In genomic region chr7:150276132-150276695, GRCh38 we compare ENCODE assay signal across 8 cellular contexts. TPM values are rescaled to one million over a fixed set of nuclear protein-coding genes. Genes with fewer than 3 reads are reported as not detected.
DNase-seq lines count a peak whose midpoint lies in the region; ATAC-seq and TF ChIP-seq lines count a peak whose summit lies in the region.
"Not testable (repeated sequence)": the region's sequence is repeated elsewhere in the genome, so short reads cannot be mapped to it uniquely, and the experiment has no call there.

No MANE protein-coding gene starts in this region.

- POLR2A ChIA-PET in CD4-positive, alpha-beta T cell (lab: Charles Lee): not testable (repeated sequence)

- intact Hi-C loops in CD4-positive, alpha-beta T cell (cut with DNase I, micrococcal nuclease): loop anchor here (5.0 to 10.0 kb wide), 2 partner anchors 391 to 394 kb away; no protein-coding TSS in a partner anchor
- intact Hi-C loops in right lobe of liver (cut with DNase I): not testable (repeated sequence)

- H3K9me3 ChIP-seq in CD4-positive, alpha-beta T cell (ENCODE audit: control insufficient read depth, low read length); right lobe of liver: not testable (repeated sequence)

- TF ChIP-seq CTCF in CD4-positive, alpha-beta T cell (IDR thresholded peaks at IDR 0.05): peak; percentile 83
- peak; percentile 60 for TF ChIP-seq CTCF in LNCaP clone FGC (IDR thresholded peaks at IDR 0.05; ENCODE audit: control insufficient read depth, extremely low read depth, insufficient read depth)
- peak; percentile 63 to 71 (median 65) for TF ChIP-seq CTCF in right lobe of liver (IDR thresholded peaks at IDR 0.05)

- not testable (repeated sequence) for H3K36me3 Mint-ChIP-seq in CD4-positive, alpha-beta T cell (ENCODE audit: low read depth)

- H3K36me3 ChIP-seq in right lobe of liver: not testable (repeated sequence)

- H3K27me3 ChIP-seq in CD4-positive, alpha-beta T cell (ENCODE audit: control insufficient read depth, insufficient read depth, low read length); right lobe of liver: not testable (repeated sequence)

- H3K27ac ChIP-seq in CD4-positive, alpha-beta T cell (ENCODE audit: low read depth, low read length); right lobe of liver: not testable (repeated sequence)

- not testable (repeated sequence) for H3K4me3 ChIP-seq in LNCaP clone FGC (ENCODE audit: low read depth, low read length); right lobe of liver

- ATAC-seq in CD4-positive, alpha-beta T cell (ENCODE audit: poor library complexity): peak; percentile 68
- ATAC-seq in GM19395 (IDR thresholded peaks at IDR 0.05; ENCODE audit: unreplicated experiment) (peak; percentile 58), right lobe of liver (peak; percentile 78 to 83 (median 80))

- not testable (repeated sequence) for H3K27ac Mint-ChIP-seq in CD4-positive, alpha-beta T cell

- H3K9me3 Mint-ChIP-seq in CD4-positive, alpha-beta T cell: not testable (repeated sequence)

- not testable (repeated sequence) for H3K4me1 ChIP-seq in right lobe of liver

- H3K4me1 Mint-ChIP-seq in CD4-positive, alpha-beta T cell (ENCODE audit: low read depth): not testable (repeated sequence)

- not testable (repeated sequence) for H3K27me3 Mint-ChIP-seq in CD4-positive, alpha-beta T cell

- CTCF ChIA-PET in CD4-positive, alpha-beta T cell (lab: Charles Lee): not testable (repeated sequence)

- DNase-seq in CD4-positive, alpha-beta T cell: peak in 5 of 10 experiments; percentile 6 to 14 (median 9)
- not testable (repeated sequence) for DNase-seq in LNCaP clone FGC (ENCODE audit: low read depth); right lobe of liver
- DNase-seq in OCI-M2 (lab: John Stamatoyannopoulos, UW; ENCODE audit: unreplicated experiment): peak; percentile 18
- DNase-seq in activated effector memory CD4-positive, alpha-beta T cell treated with anti-CD3 and anti-CD28 coated beads, Interleukin-2, amount 50 U/mL, for 16 hours: peak; percentile 67
- peak; percentile 16 to 36 for DNase-seq in erythroblast (lab: John Stamatoyannopoulos, UW)
- peak; percentile 29 for DNase-seq in stimulated activated CD8-positive, alpha-beta memory T cell treated with anti-CD3 and anti-CD28 coated beads, Interleukin-4, amount 100 ng/mL, for 48 hours

- not testable (repeated sequence) for H3K4me3 Mint-ChIP-seq in CD4-positive, alpha-beta T cell

- 34% methylated on average over 3 of the region's 6 CpGs for WGBS in right lobe of liver (ENCODE audit: insufficient coverage, low coverage, low lambda C conversion rate, missing lambda C conversion rate)

- TF ChIP-seq POLR2A in erythroblast (IDR thresholded peaks at IDR 0.05; ENCODE audit: low read length); right lobe of liver (IDR thresholded peaks at IDR 0.05): not testable (repeated sequence)

RNA-seq across cellular contexts. Expression of gene LRRC61, which starts 46.9 kb away (rescaled TPM):
- total RNA-seq in CD4-positive, alpha-beta T cell: 1 to 10 TPM; 3.1 to 5.0 TPM
- 10 to 100 TPM; 13.0 to 33.0 (median 19.1) TPM for total RNA-seq in right lobe of liver

RNA-seq across cellular contexts. Expression of gene ACTR3C, which starts 47.1 kb away (rescaled TPM):
- total RNA-seq in CD4-positive, alpha-beta T cell: 1 to 10 TPM; 1.9 to 3.4 TPM
- 10 to 100 TPM; 30.0 to 36.5 (median 32.7) TPM for total RNA-seq in right lobe of liver

Comparison
In these comparisons a context has a peak if more than half of its experiments do, and no peak if none do; other contexts are left out.
1. RNA of gene ACTR3C, which starts 47.1 kb away (total RNA-seq): 30.0 to 36.5 TPM in right lobe of liver; 1.9 to 3.4 TPM in CD4-positive, alpha-beta T cell; every median in the first group is over 4 times any median in the second.
2. Peak in every context shown above with its lines, with median percentiles within 50 percentile points of each other: ATAC-seq and CTCF ChIP-seq.